1 cellular context compared by ENCODE assay signal in the genomic region with DNA sequence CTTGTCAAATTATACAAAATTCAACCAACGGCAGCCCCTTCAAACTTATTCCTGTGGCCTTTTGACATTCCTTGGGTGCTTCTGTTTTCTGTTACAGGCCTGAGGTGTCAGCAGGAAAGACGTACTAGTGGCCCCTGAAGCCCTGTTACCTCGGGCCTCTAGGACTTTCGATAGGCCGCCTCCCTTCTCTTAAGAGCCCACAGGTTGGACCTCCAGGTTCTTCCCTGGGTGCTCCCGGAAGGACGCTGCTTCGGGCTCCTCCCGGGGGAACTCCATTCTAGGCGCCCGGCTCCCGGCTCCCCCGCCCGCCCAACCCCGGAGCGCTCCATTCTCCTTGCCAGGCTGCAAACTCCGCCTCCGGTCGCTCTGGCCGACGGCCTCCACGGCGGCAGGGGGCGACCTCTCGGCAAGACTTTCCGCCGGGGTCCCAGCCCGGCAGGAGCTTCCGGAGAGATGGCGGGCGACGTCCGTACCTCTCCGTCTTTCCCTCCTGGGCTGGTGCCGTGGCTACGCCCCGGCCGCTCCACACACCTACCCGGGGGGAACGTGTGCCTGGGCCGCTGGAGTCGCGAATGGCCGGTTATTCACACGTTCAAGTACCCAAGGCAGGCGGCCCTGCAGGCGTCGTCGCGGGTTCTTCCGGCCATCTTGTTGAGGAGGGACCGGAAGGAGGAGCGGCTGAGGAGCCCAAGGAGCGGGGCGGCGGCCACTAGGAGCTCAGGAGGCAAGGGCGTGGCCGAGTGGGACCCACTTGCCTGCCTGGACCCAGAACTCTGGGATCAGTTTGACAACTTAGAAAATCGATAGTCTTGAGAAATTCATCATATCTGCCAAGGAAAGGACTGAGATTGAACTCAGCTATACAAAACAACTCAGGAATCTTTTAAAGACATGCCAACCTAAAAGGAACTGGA.
A peak's percentile ranks its signal among the peaks of the same experiment; 100 is the strongest.
TF ChIP-seq lines count a peak whose summit lies in the region.

No MANE protein-coding gene starts in this region.

TF ChIP-seq in GM12878, 131 proteins besides CTCF, POLR2A, EP300 and RAD21 (continued from another document and continues in another):
- TF ChIP-seq, protein P1, sequence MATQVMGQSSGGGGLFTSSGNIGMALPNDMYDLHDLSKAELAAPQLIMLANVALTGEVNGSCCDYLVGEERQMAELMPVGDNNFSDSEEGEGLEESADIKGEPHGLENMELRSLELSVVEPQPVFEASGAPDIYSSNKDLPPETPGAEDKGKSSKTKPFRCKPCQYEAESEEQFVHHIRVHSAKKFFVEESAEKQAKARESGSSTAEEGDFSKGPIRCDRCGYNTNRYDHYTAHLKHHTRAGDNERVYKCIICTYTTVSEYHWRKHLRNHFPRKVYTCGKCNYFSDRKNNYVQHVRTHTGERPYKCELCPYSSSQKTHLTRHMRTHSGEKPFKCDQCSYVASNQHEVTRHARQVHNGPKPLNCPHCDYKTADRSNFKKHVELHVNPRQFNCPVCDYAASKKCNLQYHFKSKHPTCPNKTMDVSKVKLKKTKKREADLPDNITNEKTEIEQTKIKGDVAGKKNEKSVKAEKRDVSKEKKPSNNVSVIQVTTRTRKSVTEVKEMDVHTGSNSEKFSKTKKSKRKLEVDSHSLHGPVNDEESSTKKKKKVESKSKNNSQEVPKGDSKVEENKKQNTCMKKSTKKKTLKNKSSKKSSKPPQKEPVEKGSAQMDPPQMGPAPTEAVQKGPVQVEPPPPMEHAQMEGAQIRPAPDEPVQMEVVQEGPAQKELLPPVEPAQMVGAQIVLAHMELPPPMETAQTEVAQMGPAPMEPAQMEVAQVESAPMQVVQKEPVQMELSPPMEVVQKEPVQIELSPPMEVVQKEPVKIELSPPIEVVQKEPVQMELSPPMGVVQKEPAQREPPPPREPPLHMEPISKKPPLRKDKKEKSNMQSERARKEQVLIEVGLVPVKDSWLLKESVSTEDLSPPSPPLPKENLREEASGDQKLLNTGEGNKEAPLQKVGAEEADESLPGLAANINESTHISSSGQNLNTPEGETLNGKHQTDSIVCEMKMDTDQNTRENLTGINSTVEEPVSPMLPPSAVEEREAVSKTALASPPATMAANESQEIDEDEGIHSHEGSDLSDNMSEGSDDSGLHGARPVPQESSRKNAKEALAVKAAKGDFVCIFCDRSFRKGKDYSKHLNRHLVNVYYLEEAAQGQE (IDR thresholded peaks at IDR 0.05; ENCODE audit: low read depth, low read length), result no peak
- TF ChIP-seq CBX5 (IDR thresholded peaks at IDR 0.05; ENCODE audit: low read depth), result peak; percentile 91; the same call in 1 of the 2 replicates
- no peak for TF ChIP-seq RAD51 (IDR thresholded peaks at IDR 0.05)
- TF ChIP-seq NBN (IDR thresholded peaks at IDR 0.05), result peak; percentile 91
- TF ChIP-seq TARDBP (IDR thresholded peaks at IDR 0.05; ENCODE audit: borderline replicate concordance), result peak; percentile 20; the same call in 1 of the 2 replicates
- peak; percentile 75 for TF ChIP-seq DPF2 (IDR thresholded peaks at IDR 0.05)
- TF ChIP-seq LARP7 (IDR thresholded peaks at IDR 0.05), result peak; percentile 97
- peak; percentile 63 for TF ChIP-seq HCFC1 (IDR thresholded peaks at IDR 0.05; ENCODE audit: low read length)
- TF ChIP-seq FOXK2 (IDR thresholded peaks at IDR 0.05), result peak; percentile 22; the same call in 1 of the 2 replicates
- TF ChIP-seq, protein P2, sequence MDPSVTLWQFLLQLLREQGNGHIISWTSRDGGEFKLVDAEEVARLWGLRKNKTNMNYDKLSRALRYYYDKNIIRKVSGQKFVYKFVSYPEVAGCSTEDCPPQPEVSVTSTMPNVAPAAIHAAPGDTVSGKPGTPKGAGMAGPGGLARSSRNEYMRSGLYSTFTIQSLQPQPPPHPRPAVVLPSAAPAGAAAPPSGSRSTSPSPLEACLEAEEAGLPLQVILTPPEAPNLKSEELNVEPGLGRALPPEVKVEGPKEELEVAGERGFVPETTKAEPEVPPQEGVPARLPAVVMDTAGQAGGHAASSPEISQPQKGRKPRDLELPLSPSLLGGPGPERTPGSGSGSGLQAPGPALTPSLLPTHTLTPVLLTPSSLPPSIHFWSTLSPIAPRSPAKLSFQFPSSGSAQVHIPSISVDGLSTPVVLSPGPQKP (IDR thresholded peaks at IDR 0.05; ENCODE audit: low read depth, low read length), result peak; percentile 92
- TF ChIP-seq, protein P3, sequence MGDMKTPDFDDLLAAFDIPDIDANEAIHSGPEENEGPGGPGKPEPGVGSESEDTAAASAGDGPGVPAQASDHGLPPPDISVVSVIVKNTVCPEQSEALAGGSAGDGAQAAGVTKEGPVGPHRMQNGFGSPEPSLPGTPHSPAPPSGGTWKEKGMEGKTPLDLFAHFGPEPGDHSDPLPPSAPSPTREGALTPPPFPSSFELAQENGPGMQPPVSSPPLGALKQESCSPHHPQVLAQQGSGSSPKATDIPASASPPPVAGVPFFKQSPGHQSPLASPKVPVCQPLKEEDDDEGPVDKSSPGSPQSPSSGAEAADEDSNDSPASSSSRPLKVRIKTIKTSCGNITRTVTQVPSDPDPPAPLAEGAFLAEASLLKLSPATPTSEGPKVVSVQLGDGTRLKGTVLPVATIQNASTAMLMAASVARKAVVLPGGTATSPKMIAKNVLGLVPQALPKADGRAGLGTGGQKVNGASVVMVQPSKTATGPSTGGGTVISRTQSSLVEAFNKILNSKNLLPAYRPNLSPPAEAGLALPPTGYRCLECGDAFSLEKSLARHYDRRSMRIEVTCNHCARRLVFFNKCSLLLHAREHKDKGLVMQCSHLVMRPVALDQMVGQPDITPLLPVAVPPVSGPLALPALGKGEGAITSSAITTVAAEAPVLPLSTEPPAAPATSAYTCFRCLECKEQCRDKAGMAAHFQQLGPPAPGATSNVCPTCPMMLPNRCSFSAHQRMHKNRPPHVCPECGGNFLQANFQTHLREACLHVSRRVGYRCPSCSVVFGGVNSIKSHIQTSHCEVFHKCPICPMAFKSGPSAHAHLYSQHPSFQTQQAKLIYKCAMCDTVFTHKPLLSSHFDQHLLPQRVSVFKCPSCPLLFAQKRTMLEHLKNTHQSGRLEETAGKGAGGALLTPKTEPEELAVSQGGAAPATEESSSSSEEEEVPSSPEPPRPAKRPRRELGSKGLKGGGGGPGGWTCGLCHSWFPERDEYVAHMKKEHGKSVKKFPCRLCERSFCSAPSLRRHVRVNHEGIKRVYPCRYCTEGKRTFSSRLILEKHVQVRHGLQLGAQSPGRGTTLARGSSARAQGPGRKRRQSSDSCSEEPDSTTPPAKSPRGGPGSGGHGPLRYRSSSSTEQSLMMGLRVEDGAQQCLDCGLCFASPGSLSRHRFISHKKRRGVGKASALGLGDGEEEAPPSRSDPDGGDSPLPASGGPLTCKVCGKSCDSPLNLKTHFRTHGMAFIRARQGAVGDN (IDR thresholded peaks at IDR 0.05), result peak; percentile 73; the same call in 1 of the 2 replicates
- TF ChIP-seq, protein P4, sequence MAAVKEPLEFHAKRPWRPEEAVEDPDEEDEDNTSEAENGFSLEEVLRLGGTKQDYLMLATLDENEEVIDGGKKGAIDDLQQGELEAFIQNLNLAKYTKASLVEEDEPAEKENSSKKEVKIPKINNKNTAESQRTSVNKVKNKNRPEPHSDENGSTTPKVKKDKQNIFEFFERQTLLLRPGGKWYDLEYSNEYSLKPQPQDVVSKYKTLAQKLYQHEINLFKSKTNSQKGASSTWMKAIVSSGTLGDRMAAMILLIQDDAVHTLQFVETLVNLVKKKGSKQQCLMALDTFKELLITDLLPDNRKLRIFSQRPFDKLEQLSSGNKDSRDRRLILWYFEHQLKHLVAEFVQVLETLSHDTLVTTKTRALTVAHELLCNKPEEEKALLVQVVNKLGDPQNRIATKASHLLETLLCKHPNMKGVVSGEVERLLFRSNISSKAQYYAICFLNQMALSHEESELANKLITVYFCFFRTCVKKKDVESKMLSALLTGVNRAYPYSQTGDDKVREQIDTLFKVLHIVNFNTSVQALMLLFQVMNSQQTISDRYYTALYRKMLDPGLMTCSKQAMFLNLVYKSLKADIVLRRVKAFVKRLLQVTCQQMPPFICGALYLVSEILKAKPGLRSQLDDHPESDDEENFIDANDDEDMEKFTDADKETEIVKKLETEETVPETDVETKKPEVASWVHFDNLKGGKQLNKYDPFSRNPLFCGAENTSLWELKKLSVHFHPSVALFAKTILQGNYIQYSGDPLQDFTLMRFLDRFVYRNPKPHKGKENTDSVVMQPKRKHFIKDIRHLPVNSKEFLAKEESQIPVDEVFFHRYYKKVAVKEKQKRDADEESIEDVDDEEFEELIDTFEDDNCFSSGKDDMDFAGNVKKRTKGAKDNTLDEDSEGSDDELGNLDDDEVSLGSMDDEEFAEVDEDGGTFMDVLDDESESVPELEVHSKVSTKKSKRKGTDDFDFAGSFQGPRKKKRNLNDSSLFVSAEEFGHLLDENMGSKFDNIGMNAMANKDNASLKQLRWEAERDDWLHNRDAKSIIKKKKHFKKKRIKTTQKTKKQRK (IDR thresholded peaks at IDR 0.05; ENCODE audit: low read depth, low read length), result no peak
- TF ChIP-seq IKZF2 (IDR thresholded peaks at IDR 0.05), result peak in 1 of 2 experiments; percentile 62; a peak in 1 of 4 replicates
- TF ChIP-seq YY1 (IDR thresholded peaks at IDR 0.05; ENCODE audit: low read depth, low read length), result peak; percentile 96
- peak; percentile 88 for TF ChIP-seq POLR2AphosphoS5 (IDR thresholded peaks at IDR 0.05; ENCODE audit: low read length)
- TF ChIP-seq, protein P5, sequence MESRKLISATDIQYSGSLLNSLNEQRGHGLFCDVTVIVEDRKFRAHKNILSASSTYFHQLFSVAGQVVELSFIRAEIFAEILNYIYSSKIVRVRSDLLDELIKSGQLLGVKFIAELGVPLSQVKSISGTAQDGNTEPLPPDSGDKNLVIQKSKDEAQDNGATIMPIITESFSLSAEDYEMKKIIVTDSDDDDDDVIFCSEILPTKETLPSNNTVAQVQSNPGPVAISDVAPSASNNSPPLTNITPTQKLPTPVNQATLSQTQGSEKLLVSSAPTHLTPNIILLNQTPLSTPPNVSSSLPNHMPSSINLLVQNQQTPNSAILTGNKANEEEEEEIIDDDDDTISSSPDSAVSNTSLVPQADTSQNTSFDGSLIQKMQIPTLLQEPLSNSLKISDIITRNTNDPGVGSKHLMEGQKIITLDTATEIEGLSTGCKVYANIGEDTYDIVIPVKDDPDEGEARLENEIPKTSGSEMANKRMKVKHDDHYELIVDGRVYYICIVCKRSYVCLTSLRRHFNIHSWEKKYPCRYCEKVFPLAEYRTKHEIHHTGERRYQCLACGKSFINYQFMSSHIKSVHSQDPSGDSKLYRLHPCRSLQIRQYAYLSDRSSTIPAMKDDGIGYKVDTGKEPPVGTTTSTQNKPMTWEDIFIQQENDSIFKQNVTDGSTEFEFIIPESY (IDR thresholded peaks at IDR 0.05), result no peak
- no peak for TF ChIP-seq FOXM1 (IDR thresholded peaks at IDR 0.05; ENCODE audit: low read depth, low read length)
- TF ChIP-seq ZBED1 (IDR thresholded peaks at IDR 0.05; ENCODE audit: borderline replicate concordance), result 0 out of 2 replicates have a peak, but pooled peaks have one; percentile 23
- TF ChIP-seq CBFB (IDR thresholded peaks at IDR 0.05; ENCODE audit: low read depth), result peak; percentile 41; the same call in 1 of the 2 replicates
- TF ChIP-seq CHD1 (IDR thresholded peaks at IDR 0.05; ENCODE audit: low read depth, low read length), result no peak
- TF ChIP-seq NR2F1 (conservative IDR thresholded peaks at IDR 0.05), result 0 out of 2 replicates have a peak, but pooled peaks have one; percentile 32
- no peak for TF ChIP-seq ZSCAN29 (IDR thresholded peaks at IDR 0.05)
- TF ChIP-seq, protein P6, sequence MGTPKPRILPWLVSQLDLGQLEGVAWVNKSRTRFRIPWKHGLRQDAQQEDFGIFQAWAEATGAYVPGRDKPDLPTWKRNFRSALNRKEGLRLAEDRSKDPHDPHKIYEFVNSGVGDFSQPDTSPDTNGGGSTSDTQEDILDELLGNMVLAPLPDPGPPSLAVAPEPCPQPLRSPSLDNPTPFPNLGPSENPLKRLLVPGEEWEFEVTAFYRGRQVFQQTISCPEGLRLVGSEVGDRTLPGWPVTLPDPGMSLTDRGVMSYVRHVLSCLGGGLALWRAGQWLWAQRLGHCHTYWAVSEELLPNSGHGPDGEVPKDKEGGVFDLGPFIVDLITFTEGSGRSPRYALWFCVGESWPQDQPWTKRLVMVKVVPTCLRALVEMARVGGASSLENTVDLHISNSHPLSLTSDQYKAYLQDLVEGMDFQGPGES (IDR thresholded peaks at IDR 0.05), result no peak
- TF ChIP-seq, protein P7, sequence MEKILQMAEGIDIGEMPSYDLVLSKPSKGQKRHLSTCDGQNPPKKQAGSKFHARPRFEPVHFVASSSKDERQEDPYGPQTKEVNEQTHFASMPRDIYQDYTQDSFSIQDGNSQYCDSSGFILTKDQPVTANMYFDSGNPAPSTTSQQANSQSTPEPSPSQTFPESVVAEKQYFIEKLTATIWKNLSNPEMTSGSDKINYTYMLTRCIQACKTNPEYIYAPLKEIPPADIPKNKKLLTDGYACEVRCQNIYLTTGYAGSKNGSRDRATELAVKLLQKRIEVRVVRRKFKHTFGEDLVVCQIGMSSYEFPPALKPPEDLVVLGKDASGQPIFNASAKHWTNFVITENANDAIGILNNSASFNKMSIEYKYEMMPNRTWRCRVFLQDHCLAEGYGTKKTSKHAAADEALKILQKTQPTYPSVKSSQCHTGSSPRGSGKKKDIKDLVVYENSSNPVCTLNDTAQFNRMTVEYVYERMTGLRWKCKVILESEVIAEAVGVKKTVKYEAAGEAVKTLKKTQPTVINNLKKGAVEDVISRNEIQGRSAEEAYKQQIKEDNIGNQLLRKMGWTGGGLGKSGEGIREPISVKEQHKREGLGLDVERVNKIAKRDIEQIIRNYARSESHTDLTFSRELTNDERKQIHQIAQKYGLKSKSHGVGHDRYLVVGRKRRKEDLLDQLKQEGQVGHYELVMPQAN (conservative IDR thresholded peaks at IDR 0.05), result peak; percentile 51
- TF ChIP-seq SRF (IDR thresholded peaks at IDR 0.05; ENCODE audit: low read depth in 2 of 2, low read length in 2 of 2), result peak in 1 of 2 experiments; percentile 61; a peak in 1 of 4 replicates
- TF ChIP-seq, protein P8, sequence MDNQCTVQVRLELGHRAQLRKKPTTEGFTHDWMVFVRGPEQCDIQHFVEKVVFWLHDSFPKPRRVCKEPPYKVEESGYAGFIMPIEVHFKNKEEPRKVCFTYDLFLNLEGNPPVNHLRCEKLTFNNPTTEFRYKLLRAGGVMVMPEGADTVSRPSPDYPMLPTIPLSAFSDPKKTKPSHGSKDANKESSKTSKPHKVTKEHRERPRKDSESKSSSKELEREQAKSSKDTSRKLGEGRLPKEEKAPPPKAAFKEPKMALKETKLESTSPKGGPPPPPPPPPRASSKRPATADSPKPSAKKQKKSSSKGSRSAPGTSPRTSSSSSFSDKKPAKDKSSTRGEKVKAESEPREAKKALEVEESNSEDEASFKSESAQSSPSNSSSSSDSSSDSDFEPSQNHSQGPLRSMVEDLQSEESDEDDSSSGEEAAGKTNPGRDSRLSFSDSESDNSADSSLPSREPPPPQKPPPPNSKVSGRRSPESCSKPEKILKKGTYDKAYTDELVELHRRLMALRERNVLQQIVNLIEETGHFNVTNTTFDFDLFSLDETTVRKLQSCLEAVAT (IDR thresholded peaks at IDR 0.05), result peak; percentile 84
- TF ChIP-seq TCF12 (IDR thresholded peaks at IDR 0.05; ENCODE audit: low read depth, low read length), result 0 out of 2 replicates have a peak, but pooled peaks have one; percentile 21
- TF ChIP-seq TCF7 (IDR thresholded peaks at IDR 0.05; ENCODE audit: borderline replicate concordance), result no peak
- peak; percentile 46; the same call in 1 of the 2 replicates for TF ChIP-seq POLR2AphosphoS2 (IDR thresholded peaks at IDR 0.05; ENCODE audit: low read depth, low read length)
- no peak for TF ChIP-seq MTA3 (IDR thresholded peaks at IDR 0.05; ENCODE audit: borderline replicate concordance, low read length)
- peak; percentile 93 for TF ChIP-seq GABPA (IDR thresholded peaks at IDR 0.05; ENCODE audit: low read depth)
- TF ChIP-seq NFXL1 (IDR thresholded peaks at IDR 0.05; ENCODE audit: borderline replicate concordance), result no peak
- TF ChIP-seq NR2C1 (IDR thresholded peaks at IDR 0.05), result peak; percentile 71
- peak; percentile 88 for TF ChIP-seq KLF5 (IDR thresholded peaks at IDR 0.05; ENCODE audit: partially characterized antibody)
- peak; percentile 94 for TF ChIP-seq IKZF1 (conservative IDR thresholded peaks at IDR 0.05)
- TF ChIP-seq STAT1 (conservative IDR thresholded peaks at IDR 0.05), result peak; percentile 93
- 0 out of 2 replicates have a peak, but pooled peaks have one; percentile 71 for TF ChIP-seq HDGF (IDR thresholded peaks at IDR 0.05)
